In the genomic region with DNA sequence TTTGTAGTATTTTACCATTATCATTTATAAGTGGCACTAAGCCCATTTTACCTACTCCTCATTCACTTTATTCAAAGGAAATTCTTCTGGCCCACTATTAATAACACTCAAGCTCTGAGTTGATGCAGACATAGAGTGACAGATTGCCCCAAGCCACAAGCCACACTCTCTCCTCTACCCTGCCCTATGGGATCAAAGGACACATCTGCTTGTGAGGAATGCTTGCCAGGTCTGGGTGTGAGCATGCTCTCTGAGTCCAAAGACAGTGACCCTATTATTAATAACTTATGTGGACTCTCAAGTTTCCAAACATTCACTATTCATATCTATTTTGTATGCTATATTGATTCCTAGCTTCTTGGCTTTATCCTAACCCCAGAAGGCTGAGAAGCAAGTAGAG, we compare ENCODE assay signal across 19 cellular contexts. TPM values are rescaled to one million over a fixed set of nuclear protein-coding genes. Genes with fewer than 3 reads are reported as not detected.
DNase-seq lines count a peak whose midpoint lies in the region; FAIRE-seq and TF ChIP-seq lines count a peak whose summit lies in the region.
"Had no signal": no experiment of that assay in that cellular context is flagged by ENCODE, and none has a peak within 500 bp of the region (broad histone marks: within the 10 kb centered on the region; RNA-seq: fewer than 3 reads in every experiment).

No MANE protein-coding gene starts in this region.

- peak overlapping the region; percentile 22 for H3K27ac ChIP-seq in caudate nucleus (ENCODE audit: low read depth, low read length)
- peak overlapping the region; percentile 27 for H3K27ac ChIP-seq in layer of hippocampus (ENCODE audit: low read depth, low read length)
- H3K27ac ChIP-seq in small intestine (ENCODE audit: low read depth in 1 of 2, low read length in 1 of 2) = no peak overlapping the region

- H3K4me3 ChIP-seq in HFF-Myc (replicated peaks; ENCODE audit: low read depth, low read length) (no peak overlapping the region), small intestine (ENCODE audit: low read depth in 1 of 2, low read length in 2 of 2) (no peak overlapping the region)
- H3K4me3 ChIP-seq: GM12878 had no signal

- H3K4me1 ChIP-seq in small intestine (ENCODE audit: control insufficient read depth in 2 of 2, insufficient read depth in 1 of 2, low read depth in 1 of 2, low read length in 1 of 2) = peaks cover 0 to 2% of the 10 kb centered on the region in 2 donors

- no peaks in the 10 kb centered on the region for H3K9me3 ChIP-seq in small intestine (ENCODE audit: control insufficient read depth, low read depth)

- H3K36me3 ChIP-seq in small intestine (ENCODE audit: control insufficient read depth in 2 of 2, insufficient read depth in 2 of 2, low read length in 2 of 2) = no peaks in the 10 kb centered on the region

- no peak for TF ChIP-seq CTCF in HFF-Myc (IDR thresholded peaks at IDR 0.05; ENCODE audit: low read depth, low read length, missing control alignments)

- DNase-seq in HFF-Myc (ENCODE audit: extremely low read depth, low read depth) (peak; percentile 42), caudate nucleus (lab: John Stamatoyannopoulos, UW) (no peak), small intestine (peak; percentile 76), NCI-H1694 (lab: John Stamatoyannopoulos, UW) (no peak), NCI-H774 (lab: John Stamatoyannopoulos, UW) (no peak), GM19240 (ENCODE audit: insufficient read length, low spot score) (no peak)
- DNase-seq: ACHN, DMS153, GOT3, NCI-H1092, NCI-H2081 treated with DMSO at 0.1 percent for 48 hours, NCI-H446 treated with DMSO at 0.1 percent for 48 hours, NCI-H69, OCI-M1, RPMI8226 had no signal

- H3K27me3 ChIP-seq in layer of hippocampus (ENCODE audit: control insufficient read depth, insufficient read depth, low read length) (no peaks in the 10 kb centered on the region), small intestine (ENCODE audit: control insufficient read depth in 2 of 2, insufficient read depth in 2 of 2, low read length in 2 of 2) (no peaks in the 10 kb centered on the region)

- FAIRE-seq in small intestine (lab: Jason Lieb, UNC) = no peak
- FAIRE-seq: GM12878, GM19239 had no signal

RNA-seq across cellular contexts. Expression of a gene that starts 18.5 kb away (rescaled TPM):
- polyA plus RNA-seq in small intestine = under 1 TPM in 2 of 3 donors, not detected in 1; 0.39 to 0.45 TPM
- polyA plus RNA-seq: CD14-positive monocyte, GM12878 had no signal

Comparison
In these comparisons a context has a peak if more than half of its experiments do, and no peak if none do; other contexts are left out.
1. DNase-seq: peak in HFF-Myc (single experiment) and small intestine (single experiment); none in caudate nucleus (0 of 61), NCI-H1694 (single experiment), NCI-H774 (single experiment) and GM19240 (single experiment).
2. H3K27ac ChIP-seq: peak in caudate nucleus (single experiment) and layer of hippocampus (single experiment); none in small intestine (0 of 2).